In genomic region chr3:132721479-132722164, GRCh38 we compare ENCODE assay signal across 8 cellular contexts. TPM values are rescaled to one million over a fixed set of nuclear protein-coding genes. Genes with fewer than 3 reads are reported as not detected.
DNase-seq lines count a peak whose midpoint lies in the region; ATAC-seq and TF ChIP-seq lines count a peak whose summit lies in the region.

No MANE protein-coding gene starts in this region.

- H3K27ac ChIP-seq in SK-N-SH (ENCODE audit: low read depth in 2 of 2, low read length in 1 of 2) (peak overlapping the region; percentile 85 to 88), layer of hippocampus (ENCODE audit: low read depth, low read length) (peak overlapping the region; percentile 94)

- peak overlapping the region; percentile 91 for H3K9ac ChIP-seq in SK-N-SH

- TF ChIP-seq CTCF in AG10803 (conservative IDR thresholded peaks at IDR 0.05; ENCODE audit: low read length) (peak; percentile 33), SK-N-SH (IDR thresholded peaks at IDR 0.05) (peak; percentile 41)

- H4K20me1 ChIP-seq in SK-N-SH (ENCODE audit: insufficient read depth): peaks cover 13% of the 10 kb centered on the region; the same call in 1 of the 2 replicates

- H3K4me3 ChIP-seq in AG10803 (ENCODE audit: low read length) (peak overlapping the region; percentile 80), SK-N-SH (ENCODE audit: low read depth in 2 of 2, low read length in 1 of 2) (peak overlapping the region; percentile 83 to 84)

- peaks cover 28% of the 10 kb centered on the region for H3K79me2 ChIP-seq in SK-N-SH (ENCODE audit: insufficient read depth)

- H3F3A ChIP-seq in SK-N-SH (replicated peaks; ENCODE audit: insufficient read depth): peaks cover 7% of the 10 kb centered on the region

- H2AFZ ChIP-seq in SK-N-SH (ENCODE audit: low read depth): peak overlapping the region; percentile 80

- H3K4me1 ChIP-seq in SK-N-SH (ENCODE audit: control insufficient read depth in 1 of 2, insufficient read depth in 2 of 2, low read depth in 1 of 2, low read length in 1 of 2): peaks cover 4 to 5% of the 10 kb centered on the region in 2 experiments; a peak in 3 of 4 replicates

- H3K9me2 ChIP-seq in SK-N-SH: no peaks in the 10 kb centered on the region

- CTCF ChIA-PET in SK-N-SH (lab: Yijun Ruan, JAX): interaction anchor here (0.6 to 1.1 kb wide), 5 partner anchors 10 to 943 kb away, joined by 3 to 4 read pairs (median 3); no protein-coding TSS in a partner anchor

- TF ChIP-seq RAD21 in SK-N-SH (IDR thresholded peaks at IDR 0.05; ENCODE audit: low read length): no peak

- no peaks in the 10 kb centered on the region for H3K9me3 ChIP-seq in SK-N-SH

- ATAC-seq in GM18505 (IDR thresholded peaks at IDR 0.05; ENCODE audit: unreplicated experiment): peak; percentile 31
- ATAC-seq in HG03097 (IDR thresholded peaks at IDR 0.05; ENCODE audit: low FRiP score, unreplicated experiment): no peak

- peaks cover 20 to 24% of the 10 kb centered on the region in 2 experiments for H3K36me3 ChIP-seq in SK-N-SH (replicated peaks in 1 of 2; ENCODE audit: control insufficient read depth in 1 of 2, insufficient read depth in 2 of 2, low read length in 1 of 2)

- peak overlapping the region; percentile 82 for H3K4me2 ChIP-seq in SK-N-SH

- DNase-seq in AG10803 (ENCODE audit: low read depth) (peak; percentile 63), HT1080 (ENCODE audit: low read depth) (peak; percentile 64), SK-N-SH (no peak), cerebellum (ENCODE audit: low spot score) (peak; percentile 42)
- DNase-seq in stimulated activated CD4-positive, alpha-beta T cell treated with anti-CD3 and anti-CD28 coated beads, Interleukin-4, amount 100 ng/mL, for 4 hours: peak; percentile 4 to 9

- POLR2A ChIA-PET in SK-N-SH (lab: Yijun Ruan, JAX): interaction anchor here (1.5 kb wide), 1 partner anchor 62 kb away, joined by 5 read pairs; the partner anchor contains the start of genes ACAD11 and UBA5

- H3K27me3 ChIP-seq in SK-N-SH (ENCODE audit: insufficient read depth) (no peaks in the 10 kb centered on the region), layer of hippocampus (ENCODE audit: control insufficient read depth, insufficient read depth, low read length) (no peaks in the 10 kb centered on the region)

- TF ChIP-seq POLR2A in GM18505 (IDR thresholded peaks at IDR 0.05; ENCODE audit: borderline replicate concordance, extremely low read depth, insufficient read depth, insufficient read length): no peak

- TF ChIP-seq EP300 in SK-N-SH (IDR thresholded peaks at IDR 0.05; ENCODE audit: borderline replicate concordance in 1 of 2, low read depth in 1 of 2, low read length in 1 of 2): no peak

- 9% methylated on average over 18 of the region's 47 CpGs for WGBS in SK-N-SH (ENCODE audit: low lambda C conversion rate)

TF ChIP-seq in SK-N-SH, 30 proteins besides CTCF, POLR2A, EP300 and RAD21:
- TF ChIP-seq YY1 (IDR thresholded peaks at IDR 0.05; ENCODE audit: low read depth) (no peak), PBX3 (IDR thresholded peaks at IDR 0.05) (no peak), SIN3A (IDR thresholded peaks at IDR 0.05; ENCODE audit: borderline replicate concordance, low read depth, low read length) (0 out of 2 replicates have a peak, but pooled peaks have one; percentile 12)

RNA-seq across cellular contexts. Expression of gene NPHP3, which starts 0.6 kb away (rescaled TPM):
- total RNA-seq in HT1080 (2014; rRNA removed; shearing (Covaris generic)): 12.6 and 15.4 TPM in 2 replicates
- 17.5 and 18.7 TPM in 2 replicates for polyA plus RNA-seq in HT1080 (2015; cell fraction: cytosol; rRNA removed)
- polyA plus RNA-seq in HT1080 (2015; cell fraction: nucleus; rRNA removed): 89.7 and 96.9 TPM in 2 replicates
- 19.0 and 27.4 TPM in 2 replicates for polyA plus RNA-seq in SK-N-SH (2012; rRNA removed)
- 18.9 and 26.6 TPM in 2 replicates for polyA plus RNA-seq in SK-N-SH (2012; cell fraction: cytosol; rRNA removed)
- 68.9 and 69.9 TPM in 2 replicates for polyA plus RNA-seq in SK-N-SH (2012; cell fraction: nucleus; rRNA removed)
- 23.7 TPM for total RNA-seq in cerebellum
